24 cellular contexts compared by ENCODE assay signal in genomic region chr6:73564578-73565345, GRCh38. TPM values are rescaled to one million over a fixed set of nuclear protein-coding genes. Genes with fewer than 3 reads are reported as not detected.
DNase-seq lines count a peak whose midpoint lies in the region; ATAC-seq and TF ChIP-seq lines count a peak whose summit lies in the region.
"Had no signal": no experiment of that assay in that cellular context is flagged by ENCODE, and none has a peak within 500 bp of the region (broad histone marks: within the 10 kb centered on the region; RNA-seq: fewer than 3 reads in every experiment).

No MANE protein-coding gene starts in this region.

- intact Hi-C loops in spleen (cut with DNase I; ENCODE audit: low total_unique reads) = no loop called here

- ATAC-seq in WTC11 (no peak), GM18511 (IDR thresholded peaks at IDR 0.05; ENCODE audit: unreplicated experiment) (no peak)
- ATAC-seq in effector memory CD8-positive, alpha-beta T cell (replicated peaks) = no peak
- ATAC-seq: activated naive CD4-positive, alpha-beta T cell treated with anti-CD3 and anti-CD28 coated beads, Interleukin-2, amount 50 U/mL, for 72 hours had no signal

- TF ChIP-seq POLR2A in spleen (IDR thresholded peaks at IDR 0.05) = no peak

- peaks cover 31% of the 10 kb centered on the region for H3K4me1 ChIP-seq in HUES6 (ENCODE audit: control insufficient read depth, insufficient read depth, low read length)
- peaks cover 0 to 14% (median 0%) of the 10 kb centered on the region in 6 donors for H3K4me1 ChIP-seq in spleen

- H3K36me3 Mint-ChIP-seq in WTC11 = no peaks in the 10 kb centered on the region
- no peaks in the 10 kb centered on the region for H3K36me3 Mint-ChIP-seq in mesothelial cell of epicardium
- H3K36me3 Mint-ChIP-seq in effector memory CD8-positive, alpha-beta T cell (ENCODE audit: insufficient read depth) = no peaks in the 10 kb centered on the region
- H3K36me3 Mint-ChIP-seq: activated naive CD4-positive, alpha-beta T cell treated with anti-CD3 and anti-CD28 coated beads, Interleukin-2, amount 50 U/mL, for 72 hours; CD8-positive, alpha-beta memory T cell had no signal

- H3K27me3 ChIP-seq in HUES6 (ENCODE audit: control insufficient read depth, insufficient read depth, low read length) (no peaks in the 10 kb centered on the region), spleen (replicated peaks in 1 of 7) (no peaks in the 10 kb centered on the region)
- H3K27me3 ChIP-seq: neutrophil, upper lobe of left lung had no signal

- H3K9ac ChIP-seq in HUES6 (ENCODE audit: low read length) = no peak overlapping the region

- peak overlapping the region; percentile 92; the same call in 1 of the 2 replicates for H3K27ac ChIP-seq in HUES6 (ENCODE audit: low read depth, low read length)
- no peak overlapping the region for H3K27ac ChIP-seq in spleen
- H3K27ac ChIP-seq: neutrophil, upper lobe of left lung had no signal

- H3K36me3 ChIP-seq in HUES6 (ENCODE audit: control insufficient read depth, insufficient read depth, low read length) (no peaks in the 10 kb centered on the region), spleen (no peaks in the 10 kb centered on the region)
- H3K36me3 ChIP-seq: neutrophil, upper lobe of left lung had no signal

- H3K4me3 ChIP-seq in HUES6 (ENCODE audit: low read depth, low read length) (no peak overlapping the region), spleen (no peak overlapping the region)
- H3K4me3 ChIP-seq: upper lobe of left lung had no signal

- H3K9me3 ChIP-seq in HUES6 (ENCODE audit: control insufficient read depth, insufficient read depth, low read depth, low read length) = no peaks in the 10 kb centered on the region
- H3K9me3 ChIP-seq in spleen = no peaks in the 10 kb centered on the region
- H3K9me3 ChIP-seq: neutrophil, upper lobe of left lung had no signal

- WGBS in spleen, 5 donors = 91 to 97% (median 92%) methylated on average over 17 of the region's 17 CpGs

- peaks cover 41% of the 10 kb centered on the region for H3K4me1 Mint-ChIP-seq in WTC11
- peaks cover 35% of the 10 kb centered on the region for H3K4me1 Mint-ChIP-seq in mesothelial cell of epicardium
- peaks cover 0 to 5% of the 10 kb centered on the region in 2 donors for H3K4me1 Mint-ChIP-seq in effector memory CD8-positive, alpha-beta T cell (ENCODE audit: low read depth in 2 of 2)

- CTCF ChIA-PET in WTC11 (lab: Charles Lee) = interaction anchor here (2.5 kb wide), 1 partner anchor 16 kb away, joined by 16 read pairs; no protein-coding TSS in a partner anchor

- no peak overlapping the region for H3K4me3 Mint-ChIP-seq in WTC11
- H3K4me3 Mint-ChIP-seq in mesothelial cell of epicardium = no peak overlapping the region
- H3K4me3 Mint-ChIP-seq in effector memory CD8-positive, alpha-beta T cell = no peak overlapping the region
- H3K4me3 Mint-ChIP-seq: activated T-helper 1 cell treated with anti-CD3 and anti-CD28 coated beads, Interleukin-12 subunit alpha, Interleukin-12 subunit beta, Interleukin-2, Interleukin-4 antibody, amounts not matched to agents 30 ng/mL and 10 ng/mL and 1 ng/mL, durations not matched to agents 14 hours and 24 hours and 36 hours; CD8-positive, alpha-beta memory T cell had no signal

- DNase-seq in ELF-1 (ENCODE audit: low read depth, low spot score) = peak; percentile 20
- no peak for DNase-seq in WTC11 (ENCODE audit: low spot score)
- DNase-seq in mesothelial cell of epicardium (ENCODE audit: low spot score in 2 of 2, unreplicated experiment in 2 of 2) = no peak
- DNase-seq in spleen = no peak
- DNase-seq in HCEC 1CT = no peak
- DNase-seq in effector memory CD8-positive, alpha-beta T cell = no peak
- DNase-seq: AML-193; aorta; CD8-positive, alpha-beta memory T cell; central memory CD4-positive, alpha-beta T cell; DMS53; KBM-7; NCI-H2171; NCI-H510A treated with DMSO at 0.1 percent for 48 hours; NK-92 treated with Interleukin-12 subunit alpha and Interleukin-12 subunit beta, amount 100 ng/mL, for 24 hours; SIG-M5; stimulated activated CD4-positive, alpha-beta T cell treated with anti-CD3 and anti-CD28 coated beads, Interleukin-1b, Interleukin-23, amount 100 ng/mL, for 48 hours; T-helper 1 cell; upper lobe of left lung had no signal

- POLR2A ChIA-PET in WTC11 (lab: Charles Lee) = interaction anchor here (0.5 to 3.0 kb wide), 2 partner anchors 44 to 81 kb away, joined by 3 to 26 read pairs; partner anchors contain the start of gene EEF1A1

- no peak for TF ChIP-seq CTCF in WTC11 (IDR thresholded peaks at IDR 0.05)
- no peak for TF ChIP-seq CTCF in mesothelial cell of epicardium (IDR thresholded peaks at IDR 0.05; ENCODE audit: unreplicated experiment)
- no peak for TF ChIP-seq CTCF in spleen (IDR thresholded peaks at IDR 0.05 in 8 of 11, conservative IDR thresholded peaks at IDR 0.05 in 3 of 11)

- peak overlapping the region; percentile 90 for H3K27ac Mint-ChIP-seq in WTC11
- H3K27ac Mint-ChIP-seq in mesothelial cell of epicardium = peak overlapping the region; percentile 94
- no peak overlapping the region for H3K27ac Mint-ChIP-seq in effector memory CD8-positive, alpha-beta T cell
- H3K27ac Mint-ChIP-seq: activated T-helper 1 cell treated with anti-CD3 and anti-CD28 coated beads, Interleukin-12 subunit alpha, Interleukin-12 subunit beta, Interleukin-2, Interleukin-4 antibody, amounts not matched to agents 30 ng/mL and 10 ng/mL and 1 ng/mL, durations not matched to agents 14 hours and 24 hours and 36 hours had no signal

- H3K27me3 Mint-ChIP-seq in WTC11 (ENCODE audit: low read depth) (no peaks in the 10 kb centered on the region), mesothelial cell of epicardium (ENCODE audit: low read depth) (no peaks in the 10 kb centered on the region)
- no peaks in the 10 kb centered on the region for H3K27me3 Mint-ChIP-seq in effector memory CD8-positive, alpha-beta T cell
- H3K27me3 Mint-ChIP-seq: CD8-positive, alpha-beta memory T cell had no signal

- H3K9me3 Mint-ChIP-seq in WTC11 (no peaks in the 10 kb centered on the region), mesothelial cell of epicardium (no peaks in the 10 kb centered on the region)
- no peaks in the 10 kb centered on the region for H3K9me3 Mint-ChIP-seq in effector memory CD8-positive, alpha-beta T cell
- H3K9me3 Mint-ChIP-seq: activated T-helper 1 cell treated with anti-CD3 and anti-CD28 coated beads, Interleukin-12 subunit alpha, Interleukin-12 subunit beta, Interleukin-2, Interleukin-4 antibody, amounts not matched to agents 30 ng/mL and 10 ng/mL and 1 ng/mL, durations not matched to agents 14 hours and 24 hours and 36 hours; CD8-positive, alpha-beta memory T cell had no signal

TF ChIP-seq in WTC11, 78 proteins besides CTCF, POLR2A, EP300 and RAD21 (continues in another document):
- no peak for TF ChIP-seq TEAD1 (CRISPR knock-in tag; IDR thresholded peaks at IDR 0.05)
- TF ChIP-seq, protein P1, sequence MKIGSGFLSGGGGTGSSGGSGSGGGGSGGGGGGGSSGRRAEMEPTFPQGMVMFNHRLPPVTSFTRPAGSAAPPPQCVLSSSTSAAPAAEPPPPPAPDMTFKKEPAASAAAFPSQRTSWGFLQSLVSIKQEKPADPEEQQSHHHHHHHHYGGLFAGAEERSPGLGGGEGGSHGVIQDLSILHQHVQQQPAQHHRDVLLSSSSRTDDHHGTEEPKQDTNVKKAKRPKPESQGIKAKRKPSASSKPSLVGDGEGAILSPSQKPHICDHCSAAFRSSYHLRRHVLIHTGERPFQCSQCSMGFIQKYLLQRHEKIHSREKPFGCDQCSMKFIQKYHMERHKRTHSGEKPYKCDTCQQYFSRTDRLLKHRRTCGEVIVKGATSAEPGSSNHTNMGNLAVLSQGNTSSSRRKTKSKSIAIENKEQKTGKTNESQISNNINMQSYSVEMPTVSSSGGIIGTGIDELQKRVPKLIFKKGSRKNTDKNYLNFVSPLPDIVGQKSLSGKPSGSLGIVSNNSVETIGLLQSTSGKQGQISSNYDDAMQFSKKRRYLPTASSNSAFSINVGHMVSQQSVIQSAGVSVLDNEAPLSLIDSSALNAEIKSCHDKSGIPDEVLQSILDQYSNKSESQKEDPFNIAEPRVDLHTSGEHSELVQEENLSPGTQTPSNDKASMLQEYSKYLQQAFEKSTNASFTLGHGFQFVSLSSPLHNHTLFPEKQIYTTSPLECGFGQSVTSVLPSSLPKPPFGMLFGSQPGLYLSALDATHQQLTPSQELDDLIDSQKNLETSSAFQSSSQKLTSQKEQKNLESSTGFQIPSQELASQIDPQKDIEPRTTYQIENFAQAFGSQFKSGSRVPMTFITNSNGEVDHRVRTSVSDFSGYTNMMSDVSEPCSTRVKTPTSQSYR (CRISPR knock-in tag; IDR thresholded peaks at IDR 0.05) = no peak
- TF ChIP-seq, protein P2, sequence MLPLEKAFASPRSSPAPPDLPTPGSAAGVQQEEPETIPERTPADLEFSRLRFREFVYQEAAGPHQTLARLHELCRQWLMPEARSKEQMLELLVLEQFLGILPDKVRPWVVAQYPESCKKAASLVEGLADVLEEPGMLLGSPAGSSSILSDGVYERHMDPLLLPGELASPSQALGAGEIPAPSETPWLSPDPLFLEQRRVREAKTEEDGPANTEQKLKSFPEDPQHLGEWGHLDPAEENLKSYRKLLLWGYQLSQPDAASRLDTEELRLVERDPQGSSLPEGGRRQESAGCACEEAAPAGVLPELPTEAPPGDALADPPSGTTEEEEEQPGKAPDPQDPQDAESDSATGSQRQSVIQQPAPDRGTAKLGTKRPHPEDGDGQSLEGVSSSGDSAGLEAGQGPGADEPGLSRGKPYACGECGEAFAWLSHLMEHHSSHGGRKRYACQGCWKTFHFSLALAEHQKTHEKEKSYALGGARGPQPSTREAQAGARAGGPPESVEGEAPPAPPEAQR (CRISPR knock-in tag; IDR thresholded peaks at IDR 0.05) = peak; percentile 43; the same call in 1 of the 2 replicates
- TF ChIP-seq, protein P3, sequence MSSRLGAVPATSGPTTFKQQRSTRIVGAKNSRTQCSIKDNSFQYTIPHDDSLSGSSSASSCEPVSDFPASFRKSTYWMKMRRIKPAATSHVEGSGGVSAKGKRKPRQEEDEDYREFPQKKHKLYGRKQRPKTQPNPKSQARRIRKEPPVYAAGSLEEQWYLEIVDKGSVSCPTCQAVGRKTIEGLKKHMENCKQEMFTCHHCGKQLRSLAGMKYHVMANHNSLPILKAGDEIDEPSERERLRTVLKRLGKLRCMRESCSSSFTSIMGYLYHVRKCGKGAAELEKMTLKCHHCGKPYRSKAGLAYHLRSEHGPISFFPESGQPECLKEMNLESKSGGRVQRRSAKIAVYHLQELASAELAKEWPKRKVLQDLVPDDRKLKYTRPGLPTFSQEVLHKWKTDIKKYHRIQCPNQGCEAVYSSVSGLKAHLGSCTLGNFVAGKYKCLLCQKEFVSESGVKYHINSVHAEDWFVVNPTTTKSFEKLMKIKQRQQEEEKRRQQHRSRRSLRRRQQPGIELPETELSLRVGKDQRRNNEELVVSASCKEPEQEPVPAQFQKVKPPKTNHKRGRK (CRISPR knock-in tag; IDR thresholded peaks at IDR 0.05; ENCODE audit: borderline replicate concordance) = no peak
- TF ChIP-seq, protein P4, sequence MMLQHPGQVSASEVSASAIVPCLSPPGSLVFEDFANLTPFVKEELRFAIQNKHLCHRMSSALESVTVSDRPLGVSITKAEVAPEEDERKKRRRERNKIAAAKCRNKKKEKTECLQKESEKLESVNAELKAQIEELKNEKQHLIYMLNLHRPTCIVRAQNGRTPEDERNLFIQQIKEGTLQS (CRISPR knock-in tag; conservative IDR thresholded peaks at IDR 0.05) = no peak

RNA-seq across cellular contexts. Expression of gene EEF1A1, which starts 43.9 kb away (rescaled TPM):
- total RNA-seq in WTC11 (2021) (11,564 to 13,111 TPM (median 12,917 TPM) in 3 replicates), mesothelial cell of epicardium (11,105 to 11,574 TPM (median 11,439 TPM) in 3 replicates), spleen (over 10,000 TPM in 1 of 7 donors, 1,000 to 10,000 TPM in 6; 7,486 to 10,079 (median 8,893) TPM)
- polyA plus RNA-seq in spleen = over 10,000 TPM; 12,419 to 13,640 (median 12,484) TPM

Comparison
In these comparisons a context has a peak if more than half of its experiments do, and no peak if none do; other contexts are left out.
1. H3K27ac Mint-ChIP-seq: peak in WTC11 (single experiment) and mesothelial cell of epicardium (single experiment); none in effector memory CD8-positive, alpha-beta T cell (0 of 2).